ENCODE assay signal across 8 cellular contexts in genomic region chr4:147590249-147590920, GRCh38. TPM values are rescaled to one million over a fixed set of nuclear protein-coding genes. Genes with fewer than 3 reads are reported as not detected.
DNase-seq lines count a peak whose midpoint lies in the region; FAIRE-seq and TF ChIP-seq lines count a peak whose summit lies in the region.

No MANE protein-coding gene starts in this region.

- H2AFZ ChIP-seq in astrocyte (ENCODE audit: low read depth, low read length): peak overlapping the region; percentile 16
- peak overlapping the region; percentile 48 for H2AFZ ChIP-seq in smooth muscle cell (ENCODE audit: low read depth)

- no peak overlapping the region for H3K27ac Mint-ChIP-seq in astrocyte (ENCODE audit: unreplicated experiment)

- no peaks in the 10 kb centered on the region for H3K9me3 ChIP-seq in astrocyte (ENCODE audit: insufficient read depth, low read depth, low read length)
- H3K9me3 ChIP-seq in smooth muscle cell (replicated peaks; ENCODE audit: low read depth): no peaks in the 10 kb centered on the region

- FAIRE-seq in HTR-8/SVneo (lab: Jason Lieb, UNC) (no peak), astrocyte (lab: Jason Lieb, UNC) (peak; percentile 13)

- H4K20me1 ChIP-seq in astrocyte (ENCODE audit: insufficient read depth, low read length) (no peaks in the 10 kb centered on the region), smooth muscle cell (ENCODE audit: low read depth) (no peaks in the 10 kb centered on the region)

- H3F3A ChIP-seq in smooth muscle cell (ENCODE audit: low read depth): no peaks in the 10 kb centered on the region

- H3K27ac ChIP-seq in astrocyte (ENCODE audit: low read depth, low read length) (no peak overlapping the region), smooth muscle cell (ENCODE audit: low read depth) (no peak overlapping the region)

- CTCF ChIA-PET in AG04449 (lab: Yijun Ruan, JAX): interaction anchor here (0.6 to 7.4 kb wide), 62 partner anchors 7 to 571 kb away, joined by 3 to 151 read pairs (median 4); partner anchors contain the start of genes EDNRA and TMEM184C

- H3K4me2 ChIP-seq in astrocyte (ENCODE audit: low read length): no peak overlapping the region
- H3K4me2 ChIP-seq in smooth muscle cell: peak overlapping the region; percentile 50

- DNase-seq in AG04449 (ENCODE audit: low read depth, low spot score) (no peak), GM13976 (ENCODE audit: low spot score) (peak; percentile 63), HTR-8/SVneo (ENCODE audit: insufficient read length, low spot score) (peak; percentile 67), SHP77 (lab: John Stamatoyannopoulos, UW) (peak; percentile 43 to 50), astrocyte (ENCODE audit: low read depth) (peak; percentile 45), hypothalamus (lab: John Stamatoyannopoulos, UW) (peak in 38 of 51 donors; percentile 1 to 78 (median 24)), smooth muscle cell (lab: John Stamatoyannopoulos, UW; ENCODE audit: unreplicated experiment) (no peak), GOT3 (lab: John Stamatoyannopoulos, UW) (no peak)

- peaks cover 6% of the 10 kb centered on the region for H3K4me1 Mint-ChIP-seq in astrocyte (ENCODE audit: low read depth, unreplicated experiment)

- H3K36me3 Mint-ChIP-seq in astrocyte (ENCODE audit: low read depth, unreplicated experiment): no peaks in the 10 kb centered on the region

- no peak overlapping the region for H3K4me3 Mint-ChIP-seq in astrocyte (ENCODE audit: unreplicated experiment)

- no peaks in the 10 kb centered on the region for H3K36me3 ChIP-seq in astrocyte (ENCODE audit: insufficient read depth, low read length)
- H3K36me3 ChIP-seq in smooth muscle cell (ENCODE audit: low read depth): no peaks in the 10 kb centered on the region

- in situ Hi-C loops in GM13976 (cut with MboI; ENCODE audit: low sequenced_read_pairs, unreplicated experiment): loop anchor here (25.0 kb wide), 1 partner anchor 428 kb away; no protein-coding TSS in a partner anchor

- peaks cover 3% of the 10 kb centered on the region for H3K4me1 ChIP-seq in astrocyte (ENCODE audit: insufficient read depth, low read length)
- peaks cover 22% of the 10 kb centered on the region for H3K4me1 ChIP-seq in smooth muscle cell (ENCODE audit: low read depth)

- WGBS in smooth muscle cell (ENCODE audit: low lambda C conversion rate): 48% methylated on average over 12 of the region's 12 CpGs

- peak; percentile 55 for TF ChIP-seq CTCF in AG04449 (IDR thresholded peaks at IDR 0.05; ENCODE audit: insufficient read depth, low read length, missing control alignments)
- TF ChIP-seq CTCF in GM13976 (IDR thresholded peaks at IDR 0.05; ENCODE audit: borderline replicate concordance, control extremely low read depth, extremely low read depth, insufficient read depth, missing control alignments): peak; percentile 60
- peak; percentile 93 for TF ChIP-seq CTCF in astrocyte (IDR thresholded peaks at IDR 0.05; ENCODE audit: insufficient read depth, low read depth, low read length)
- peak; percentile 89 for TF ChIP-seq CTCF in smooth muscle cell (IDR thresholded peaks at IDR 0.05; ENCODE audit: borderline replicate concordance, insufficient read depth, poor library complexity, severe bottlenecking)

- peaks cover 3% of the 10 kb centered on the region for H3K9me3 Mint-ChIP-seq in astrocyte (ENCODE audit: unreplicated experiment)

- no peaks in the 10 kb centered on the region for H3K27me3 ChIP-seq in astrocyte (ENCODE audit: insufficient read depth, low read length)
- H3K27me3 ChIP-seq in smooth muscle cell (ENCODE audit: low read depth): no peaks in the 10 kb centered on the region

- no peaks in the 10 kb centered on the region for H3K27me3 Mint-ChIP-seq in astrocyte (ENCODE audit: low read depth, unreplicated experiment)

- H3K79me2 ChIP-seq in astrocyte (ENCODE audit: insufficient read depth, low read length) (no peaks in the 10 kb centered on the region), smooth muscle cell (ENCODE audit: low read depth) (no peaks in the 10 kb centered on the region)

- POLR2A ChIA-PET in AG04449 (lab: Yijun Ruan, JAX): no interaction called here

- H3K4me3 ChIP-seq in AG04449 (ENCODE audit: low read depth, low read length): no peak overlapping the region
- no peak overlapping the region for H3K4me3 ChIP-seq in astrocyte (ENCODE audit: insufficient read depth, low read depth, low read length)
- peak overlapping the region; percentile 17 for H3K4me3 ChIP-seq in smooth muscle cell

- H3K9ac ChIP-seq in astrocyte (ENCODE audit: low read length) (no peak overlapping the region), smooth muscle cell (ENCODE audit: low read depth) (no peak overlapping the region)

RNA-seq across cellular contexts. Expression of gene TMEM184C, which starts 26.8 kb away (rescaled TPM):
- total RNA-seq in astrocyte (40.8 and 42.3 TPM in 2 replicates), smooth muscle cell (33.2 and 40.4 TPM in 2 replicates)
- 17.2 and 21.6 TPM in 2 replicates for polyA plus RNA-seq in smooth muscle cell

Comparison
In these comparisons a context has a peak if more than half of its experiments do, and no peak if none do; other contexts are left out.
1. DNase-seq: peak in GM13976 (single experiment), HTR-8/SVneo (single experiment), SHP77 (2 of 2), astrocyte (single experiment) and hypothalamus (38 of 51); none in AG04449 (single experiment), smooth muscle cell (single experiment) and GOT3 (single experiment).
2. Peak in every context shown above with its lines, with median percentiles within 50 percentile points of each other: CTCF ChIP-seq.